Comparison of ENCODE assay signal across 8 cellular contexts in the genomic region with DNA sequence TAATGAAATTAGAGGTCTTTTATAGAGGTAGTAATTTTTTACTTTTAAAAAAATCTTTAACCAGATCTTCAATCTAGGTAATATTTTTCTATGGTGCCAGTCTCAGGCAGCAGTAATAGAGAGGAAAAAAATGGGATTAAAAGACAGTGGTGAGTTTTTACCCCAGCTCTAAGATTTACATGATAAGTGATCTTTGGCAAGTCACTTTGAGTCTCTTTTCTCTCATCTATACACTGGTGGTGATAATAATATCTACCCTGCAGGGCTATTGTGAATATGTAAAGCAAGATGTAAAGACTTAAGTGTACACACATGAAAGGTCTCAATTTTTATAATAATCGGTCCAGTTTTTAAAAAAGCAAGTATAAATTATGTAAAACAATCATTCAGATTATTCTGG.
"Had no signal": no experiment of that assay in that cellular context is flagged by ENCODE, and none has a peak within 500 bp of the region (broad histone marks: within the 10 kb centered on the region; RNA-seq: fewer than 3 reads in every experiment).

No MANE protein-coding gene starts in this region.

- DNase-seq: IMR-90, KBM-7, KG1 had no signal

- ATAC-seq: HepG2, K562 had no signal

- H3K4me1 Mint-ChIP-seq: IgD-negative memory B cell had no signal

- H3K9ac ChIP-seq: KMS-11 had no signal

- H3K4me2 ChIP-seq: KMS-11 had no signal

- H3K27ac ChIP-seq: HL-60, KMS-11 had no signal

- H3K36me3 Mint-ChIP-seq: IgD-negative memory B cell had no signal

- H3K4me3 ChIP-seq: K562 had no signal

- H3K4me3 Mint-ChIP-seq: IgD-negative memory B cell had no signal

- H3K27ac Mint-ChIP-seq: IgD-negative memory B cell had no signal
